Comparison of ENCODE assay signal across 26 cellular contexts in the genomic region with DNA sequence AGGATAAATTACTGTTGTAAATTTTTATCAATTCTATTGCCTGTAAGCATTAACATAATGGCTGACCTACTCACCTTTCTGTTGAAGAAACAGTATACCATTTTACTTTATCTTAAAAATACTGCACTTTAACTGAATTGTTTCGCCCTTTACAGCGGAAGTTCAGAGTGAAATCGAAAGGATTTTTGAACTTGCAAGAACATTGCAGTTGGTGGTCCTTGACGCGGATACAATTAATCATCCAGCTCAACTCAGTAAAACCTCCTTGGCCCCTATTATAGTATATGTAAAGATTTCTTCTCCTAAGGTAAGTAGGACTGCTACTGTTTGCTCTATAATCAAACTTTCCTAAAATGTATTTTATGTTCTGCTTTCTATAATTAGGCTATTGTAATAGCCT.
"Had no signal": no experiment of that assay in that cellular context is flagged by ENCODE, and none has a peak within 500 bp of the region (broad histone marks: within the 10 kb centered on the region; RNA-seq: fewer than 3 reads in every experiment).

No MANE protein-coding gene starts in this region.

- H3K9me3 Mint-ChIP-seq: effector memory CD8-positive, alpha-beta T cell; immature natural killer cell had no signal

- H3K27me3 ChIP-seq: gastrocnemius medialis, heart left ventricle, hepatocyte, left lung had no signal

- H3K27ac ChIP-seq: coronary artery, epithelial cell of prostate, gastrocnemius medialis, heart left ventricle, hepatocyte, left lung, lower lobe of right lung had no signal

- H3K4me3 ChIP-seq: coronary artery, gastrocnemius medialis, heart left ventricle, hepatocyte, left lung, lower lobe of right lung, mucosa of descending colon had no signal

- ATAC-seq: effector memory CD8-positive, alpha-beta T cell; esophagus mucosa; gastrocnemius medialis; heart left ventricle; left colon; left lung; left ventricle myocardium superior; lower lobe of right lung; mucosa of descending colon had no signal

- H3K4me1 ChIP-seq: gastrocnemius medialis, heart left ventricle, left lung, lower lobe of right lung had no signal

- H2AFZ ChIP-seq: hepatocyte had no signal

- H3K4me3 Mint-ChIP-seq: dendritic cell treated with granulocyte-macrophage colony-stimulating factor and Interleukin-4, amounts not matched to agents 40 ng/mL and 50 ng/mL, for 4 days; effector memory CD8-positive, alpha-beta T cell; endodermal cell; immature natural killer cell; mesothelial cell of epicardium; naive B cell had no signal

- DNase-seq: effector CD8-positive, alpha-beta T cell; effector memory CD8-positive, alpha-beta T cell; endodermal cell; erythroblast; foreskin fibroblast; foreskin melanocyte; gastrocnemius medialis; heart left ventricle; hypothalamus; immature natural killer cell; islet precursor cell; kidney; kidney glomerular epithelial cell; left colon; left lung; left ventricle myocardium superior; lower lobe of right lung; mesenchymal stem cell; mucosa of descending colon; naive B cell had no signal

- H3K9me3 ChIP-seq: gastrocnemius medialis, heart left ventricle, left lung, lower lobe of right lung, mucosa of descending colon had no signal

- H3K4me1 Mint-ChIP-seq: endodermal cell, immature natural killer cell, naive B cell had no signal

- H3K27me3 Mint-ChIP-seq: dendritic cell treated with granulocyte-macrophage colony-stimulating factor and Interleukin-4, amounts not matched to agents 40 ng/mL and 50 ng/mL, for 4 days; effector memory CD8-positive, alpha-beta T cell; naive B cell had no signal

- H3K4me2 ChIP-seq: hepatocyte had no signal

- H3K27ac Mint-ChIP-seq: dendritic cell treated with granulocyte-macrophage colony-stimulating factor and Interleukin-4, amounts not matched to agents 40 ng/mL and 50 ng/mL, for 4 days; effector memory CD8-positive, alpha-beta T cell; endodermal cell; immature natural killer cell; naive B cell had no signal
